Comparison of ENCODE assay signal across 13 cellular contexts in genomic region chr12:104985206-104985605, GRCh38. TPM values are rescaled to one million over a fixed set of nuclear protein-coding genes. Genes with fewer than 3 reads are reported as not detected.
DNase-seq lines count a peak whose midpoint lies in the region; ATAC-seq, FAIRE-seq and TF ChIP-seq lines count a peak whose summit lies in the region.
"Had no signal": no experiment of that assay in that cellular context is flagged by ENCODE, and none has a peak within 500 bp of the region (broad histone marks: within the 10 kb centered on the region; RNA-seq: fewer than 3 reads in every experiment).

No MANE protein-coding gene starts in this region.

- no peaks in the 10 kb centered on the region for H3K9me3 ChIP-seq in adipocyte (ENCODE audit: control insufficient read depth, low read length)
- H3K9me3 ChIP-seq in parathyroid adenoma (ENCODE audit: control insufficient read depth, low read length): no peaks in the 10 kb centered on the region
- H3K9me3 ChIP-seq: HAP-1, Peyer's patch, thoracic aorta had no signal

- peaks cover 27% of the 10 kb centered on the region for H3K4me1 Mint-ChIP-seq in T-helper 1 cell treated with Interleukin-12 subunit alpha and Interleukin-12 subunit beta and Interleukin-4 antibody, amounts not matched to agents 30 μg/mL and 1 μg/mL, for 36 hours (ENCODE audit: low read depth)

- no peak overlapping the region for H3K27ac ChIP-seq in parathyroid adenoma

- H3K79me2 ChIP-seq in parathyroid adenoma: peaks cover 2% of the 10 kb centered on the region

- H3K36me3 ChIP-seq in adipocyte (ENCODE audit: control insufficient read depth, insufficient read depth, low read length, severe bottlenecking): peaks cover 22% of the 10 kb centered on the region
- no peaks in the 10 kb centered on the region for H3K36me3 ChIP-seq in parathyroid adenoma (ENCODE audit: control insufficient read depth, insufficient read depth, low read length)
- H3K36me3 ChIP-seq: Peyer's patch, thoracic aorta had no signal

- DNase-seq in T-helper 1 cell (no peak), NB4 (ENCODE audit: low read depth) (peak; percentile 47), adipocyte (ENCODE audit: low read depth) (no peak), frontal cortex (ENCODE audit: low spot score in 2 of 2) (no peak)
- DNase-seq: erythroblast, left ventricle myocardium superior, Peyer's patch had no signal

- TF ChIP-seq POLR2A in NB4 (IDR thresholded peaks at IDR 0.05; ENCODE audit: extremely low read depth, insufficient read length): no peak

- peaks cover 8% of the 10 kb centered on the region for H3K9me3 Mint-ChIP-seq in T-helper 1 cell treated with Interleukin-12 subunit alpha and Interleukin-12 subunit beta and Interleukin-4 antibody, amounts not matched to agents 30 μg/mL and 1 μg/mL, for 36 hours

- H3K27ac Mint-ChIP-seq in T-helper 1 cell treated with Interleukin-12 subunit alpha and Interleukin-12 subunit beta and Interleukin-4 antibody, amounts not matched to agents 30 μg/mL and 1 μg/mL, for 36 hours: no peak overlapping the region

- ATAC-seq in HG03354 (IDR thresholded peaks at IDR 0.05; ENCODE audit: poor library complexity, severe bottlenecking, unreplicated experiment) (no peak), GM18870 (IDR thresholded peaks at IDR 0.05; ENCODE audit: unreplicated experiment) (no peak)

- H3K27me3 ChIP-seq in adipocyte (replicated peaks; ENCODE audit: control insufficient read depth, insufficient read depth, low read length) (no peaks in the 10 kb centered on the region), parathyroid adenoma (ENCODE audit: control insufficient read depth, insufficient read depth, low read length) (no peaks in the 10 kb centered on the region)
- H3K27me3 ChIP-seq: Peyer's patch had no signal

- H3K4me2 ChIP-seq in parathyroid adenoma (ENCODE audit: low read length): no peak overlapping the region

- peak overlapping the region; percentile 84 for H3K4me3 Mint-ChIP-seq in T-helper 1 cell treated with Interleukin-12 subunit alpha and Interleukin-12 subunit beta and Interleukin-4 antibody, amounts not matched to agents 30 μg/mL and 1 μg/mL, for 36 hours

- peaks cover 23% of the 10 kb centered on the region for H3K27me3 Mint-ChIP-seq in T-helper 1 cell treated with Interleukin-12 subunit alpha and Interleukin-12 subunit beta and Interleukin-4 antibody, amounts not matched to agents 30 μg/mL and 1 μg/mL, for 36 hours (ENCODE audit: low read depth)

- H3K9ac ChIP-seq in adipocyte (ENCODE audit: low read length): peak overlapping the region; percentile 89
- no peak overlapping the region for H3K9ac ChIP-seq in parathyroid adenoma

- H2AFZ ChIP-seq in parathyroid adenoma: peak overlapping the region; percentile 83

- H3K4me3 ChIP-seq in NB4 (ENCODE audit: low read depth, low read length) (no peak overlapping the region), adipocyte (ENCODE audit: low read length) (peak overlapping the region; percentile 94), parathyroid adenoma (ENCODE audit: low read depth, low read length) (no peak overlapping the region)

- H3K4me1 ChIP-seq in adipocyte (ENCODE audit: control insufficient read depth, insufficient read depth, low read length): peaks cover 17% of the 10 kb centered on the region
- H3K4me1 ChIP-seq in parathyroid adenoma: peaks cover 8% of the 10 kb centered on the region

- peaks cover 19% of the 10 kb centered on the region for H3K36me3 Mint-ChIP-seq in T-helper 1 cell treated with Interleukin-12 subunit alpha and Interleukin-12 subunit beta and Interleukin-4 antibody, amounts not matched to agents 30 μg/mL and 1 μg/mL, for 36 hours (ENCODE audit: low read depth)

- no peak for FAIRE-seq in frontal cortex (lab: Jason Lieb, UNC)

- TF ChIP-seq CTCF in NB4 (IDR thresholded peaks at IDR 0.05; ENCODE audit: low read depth, low read length) (peak; percentile 14), parathyroid adenoma (IDR thresholded peaks at IDR 0.05) (no peak)

RNA-seq across cellular contexts. Expression of gene NOPCHAP1, which starts 0.9 kb away (rescaled TPM):
- 12.6 TPM for total RNA-seq in frontal cortex

RNA-seq across cellular contexts. Expression of gene SLC41A2, which starts 27.1 kb away (rescaled TPM):
- total RNA-seq in frontal cortex: 147 TPM
